11 cellular contexts compared by ENCODE assay signal in the genomic region with DNA sequence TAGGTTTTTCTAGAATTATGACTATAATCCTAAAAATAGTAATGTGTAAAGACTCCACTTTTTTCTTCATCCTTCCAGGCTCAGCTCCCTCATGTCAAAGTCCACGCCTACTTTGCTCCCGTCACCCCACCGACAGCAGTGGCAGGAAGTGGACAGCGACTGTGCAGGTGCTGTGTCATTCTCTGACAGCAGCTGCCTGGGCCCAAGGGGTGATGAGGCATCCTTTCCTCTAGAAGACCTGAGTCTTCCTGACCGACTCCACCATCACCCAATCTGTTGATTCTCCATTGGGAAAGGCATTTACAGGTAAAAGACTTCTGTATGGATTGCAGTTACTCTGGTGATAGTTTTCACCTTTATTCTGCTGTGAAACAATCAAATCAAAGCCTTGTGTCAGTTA. TPM values are rescaled to one million over a fixed set of nuclear protein-coding genes. Genes with fewer than 3 reads are reported as not detected.
DNase-seq lines count a peak whose midpoint lies in the region; ATAC-seq and TF ChIP-seq lines count a peak whose summit lies in the region.
"Had no signal": no experiment of that assay in that cellular context is flagged by ENCODE, and none has a peak within 500 bp of the region (broad histone marks: within the 10 kb centered on the region; RNA-seq: fewer than 3 reads in every experiment).

No MANE protein-coding gene starts in this region.

- CTCF ChIA-PET in CD4-positive, alpha-beta T cell (lab: Charles Lee) = interaction anchor here (1.5 kb wide), 1 partner anchor 12 kb away, joined by 6 read pairs; no protein-coding TSS in a partner anchor
- CTCF ChIA-PET in OCI-LY7 (lab: Charles Lee; ENCODE audit: unreplicated experiment) (interaction anchor here (0.5 kb wide), 1 partner anchor 12 kb away, joined by 3 read pairs; no protein-coding TSS in a partner anchor), WTC11 (lab: Charles Lee) (interaction anchor here (1.2 to 1.7 kb wide), 4 partner anchors 13 to 402 kb away, joined by 4 to 6 read pairs (median 6); no protein-coding TSS in a partner anchor)

- peak in 4 of 10 experiments; percentile 2 to 38 (median 10) for DNase-seq in CD4-positive, alpha-beta T cell
- DNase-seq in OCI-LY7 (ENCODE audit: low spot score) (peak; percentile 14), inferior parietal cortex (ENCODE audit: extremely low spot score) (no peak), NCI-H446 (lab: John Stamatoyannopoulos, UW) (no peak), anterior cingulate cortex (lab: John Stamatoyannopoulos, UW) (no peak), WTC11 (ENCODE audit: low spot score) (no peak)
- DNase-seq in activated T-cell treated with anti-CD3 and anti-CD28 coated beads, Interleukin-2, amount 50 U/mL, for 48 hours = peak; percentile 57 to 65
- DNase-seq in natural killer cell treated with Interleukin-12 subunit alpha and Interleukin-12 subunit beta and Interleukin-15 and Interleukin-18, amount 100 ng/mL, for 72 hours (ENCODE audit: low spot score) = peak; percentile 77
- DNase-seq: NCI-H1930 had no signal

- H3K9me2 ChIP-seq in OCI-LY7 (ENCODE audit: insufficient read depth, low read length) = no peaks in the 10 kb centered on the region

- intact Hi-C loops in CD4-positive, alpha-beta T cell (cut with DNase I, micrococcal nuclease) = no loop called here
- intact Hi-C loops in OCI-LY7 (cut with micrococcal nuclease; ENCODE audit: unreplicated experiment) = no loop called here

- H3K27me3 ChIP-seq in CD4-positive, alpha-beta T cell (ENCODE audit: control insufficient read depth, insufficient read depth, low read length) = no peaks in the 10 kb centered on the region

- H3K4me2 ChIP-seq in OCI-LY7 (ENCODE audit: low read length) = no peak overlapping the region

- no peaks in the 10 kb centered on the region for H3K9me3 ChIP-seq in CD4-positive, alpha-beta T cell (ENCODE audit: control insufficient read depth, low read length)
- no peaks in the 10 kb centered on the region for H3K9me3 ChIP-seq in OCI-LY7 (ENCODE audit: low read length)

- no TSS peak for BruUV-seq in OCI-LY7 (replicated peaks; lab: Mats Ljungman, UMichigan)

- no peak overlapping the region for H2AFZ ChIP-seq in OCI-LY7 (ENCODE audit: low read length)

- H3K27me3 Mint-ChIP-seq in CD4-positive, alpha-beta T cell = no peaks in the 10 kb centered on the region
- no peaks in the 10 kb centered on the region for H3K27me3 Mint-ChIP-seq in natural killer cell treated with Interleukin-12 subunit alpha and Interleukin-12 subunit beta and Interleukin-15 and Interleukin-18, amount 100 ng/mL, for 72 hours
- no peaks in the 10 kb centered on the region for H3K27me3 Mint-ChIP-seq in WTC11 (ENCODE audit: low read depth)
- H3K27me3 Mint-ChIP-seq: dendritic cell treated with granulocyte-macrophage colony-stimulating factor and Interleukin-4, amounts not matched to agents 40 ng/mL and 50 ng/mL, for 4 days had no signal

- POLR2A ChIA-PET in CD4-positive, alpha-beta T cell (lab: Charles Lee) = interaction anchor here (1.6 kb wide), 1 partner anchor 12 kb away, joined by 4 read pairs; no protein-coding TSS in a partner anchor
- POLR2A ChIA-PET in OCI-LY7 (lab: Charles Lee) = interaction anchor here (0.7 to 1.0 kb wide), 2 partner anchors 11 to 156 kb away, joined by 3 read pairs; no protein-coding TSS in a partner anchor
- POLR2A ChIA-PET in WTC11 (lab: Charles Lee) = no interaction called here

- H3K4me1 ChIP-seq in OCI-LY7 (ENCODE audit: insufficient read depth, low read length, poor library complexity, severe bottlenecking) = no peaks in the 10 kb centered on the region

- H3K36me3 Mint-ChIP-seq in CD4-positive, alpha-beta T cell (ENCODE audit: low read depth) = peaks cover 46% of the 10 kb centered on the region
- H3K36me3 Mint-ChIP-seq in natural killer cell treated with Interleukin-12 subunit alpha and Interleukin-12 subunit beta and Interleukin-15 and Interleukin-18, amount 100 ng/mL, for 72 hours = peaks cover 19% of the 10 kb centered on the region
- H3K36me3 Mint-ChIP-seq in WTC11 = peaks cover 20% of the 10 kb centered on the region

- no peak overlapping the region for H3K27ac ChIP-seq in CD4-positive, alpha-beta T cell (ENCODE audit: low read depth, low read length)
- no peak overlapping the region for H3K27ac ChIP-seq in OCI-LY7 (ENCODE audit: low read depth, low read length, poor library complexity, severe bottlenecking)

- H3K79me2 ChIP-seq in OCI-LY7 (ENCODE audit: insufficient read depth, low read depth, low read length) = no peaks in the 10 kb centered on the region

- no peak overlapping the region for H3K4me3 ChIP-seq in OCI-LY7 (ENCODE audit: low read depth, low read length, poor library complexity, severe bottlenecking)

- peaks cover 48% of the 10 kb centered on the region for H3K36me3 ChIP-seq in OCI-LY7 (ENCODE audit: insufficient read depth, low read length)

- no peaks in the 10 kb centered on the region for H3K9me3 Mint-ChIP-seq in CD4-positive, alpha-beta T cell
- no peaks in the 10 kb centered on the region for H3K9me3 Mint-ChIP-seq in natural killer cell treated with Interleukin-12 subunit alpha and Interleukin-12 subunit beta and Interleukin-15 and Interleukin-18, amount 100 ng/mL, for 72 hours
- no peaks in the 10 kb centered on the region for H3K9me3 Mint-ChIP-seq in WTC11
- H3K9me3 Mint-ChIP-seq: dendritic cell treated with granulocyte-macrophage colony-stimulating factor and Interleukin-4, amounts not matched to agents 40 ng/mL and 50 ng/mL, for 4 days had no signal

- peak; percentile 54 for ATAC-seq in CD4-positive, alpha-beta T cell (ENCODE audit: poor library complexity)
- ATAC-seq in natural killer cell treated with Interleukin-12 subunit alpha and Interleukin-12 subunit beta and Interleukin-15 and Interleukin-18, amount 100 ng/mL, for 72 hours = peak; percentile 80 to 93
- ATAC-seq in WTC11 = no peak
- ATAC-seq: Right ventricle myocardium inferior had no signal

- no peak overlapping the region for H3K4me3 Mint-ChIP-seq in CD4-positive, alpha-beta T cell
- H3K4me3 Mint-ChIP-seq in natural killer cell treated with Interleukin-12 subunit alpha and Interleukin-12 subunit beta and Interleukin-15 and Interleukin-18, amount 100 ng/mL, for 72 hours = peak overlapping the region; percentile 6
- H3K4me3 Mint-ChIP-seq in WTC11 = no peak overlapping the region
- H3K4me3 Mint-ChIP-seq: dendritic cell treated with granulocyte-macrophage colony-stimulating factor and Interleukin-4, amounts not matched to agents 40 ng/mL and 50 ng/mL, for 4 days had no signal

- peaks cover 19% of the 10 kb centered on the region for H3K4me1 Mint-ChIP-seq in CD4-positive, alpha-beta T cell (ENCODE audit: low read depth)
- peaks cover 14 to 20% of the 10 kb centered on the region in 2 donors for H3K4me1 Mint-ChIP-seq in natural killer cell treated with Interleukin-12 subunit alpha and Interleukin-12 subunit beta and Interleukin-15 and Interleukin-18, amount 100 ng/mL, for 72 hours (ENCODE audit: low read depth in 2 of 2)
- H3K4me1 Mint-ChIP-seq in WTC11 = no peaks in the 10 kb centered on the region

- no peak for TF ChIP-seq CTCF in CD4-positive, alpha-beta T cell (IDR thresholded peaks at IDR 0.05)
- TF ChIP-seq CTCF in OCI-LY7 (conservative IDR thresholded peaks at IDR 0.05; ENCODE audit: low read length) = no peak
- no peak for TF ChIP-seq CTCF in WTC11 (IDR thresholded peaks at IDR 0.05)

- no peaks in the 10 kb centered on the region for H4K20me1 ChIP-seq in OCI-LY7 (ENCODE audit: insufficient read depth, low read length)

- peak overlapping the region; percentile 64 for H3K27ac Mint-ChIP-seq in CD4-positive, alpha-beta T cell
- peak overlapping the region; percentile 69 to 72 for H3K27ac Mint-ChIP-seq in natural killer cell treated with Interleukin-12 subunit alpha and Interleukin-12 subunit beta and Interleukin-15 and Interleukin-18, amount 100 ng/mL, for 72 hours
- H3K27ac Mint-ChIP-seq in WTC11 = no peak overlapping the region
- H3K27ac Mint-ChIP-seq: dendritic cell treated with granulocyte-macrophage colony-stimulating factor and Interleukin-4, amounts not matched to agents 40 ng/mL and 50 ng/mL, for 4 days had no signal

TF ChIP-seq in WTC11, 78 proteins besides CTCF, POLR2A, EP300 and RAD21 (continues in another document):
- no peak for TF ChIP-seq FOXJ3 (CRISPR knock-in tag; IDR thresholded peaks at IDR 0.05; ENCODE audit: borderline replicate concordance)
- no peak for TF ChIP-seq ELF4 (CRISPR knock-in tag; IDR thresholded peaks at IDR 0.05; ENCODE audit: low read depth)
- TF ChIP-seq, protein P1, sequence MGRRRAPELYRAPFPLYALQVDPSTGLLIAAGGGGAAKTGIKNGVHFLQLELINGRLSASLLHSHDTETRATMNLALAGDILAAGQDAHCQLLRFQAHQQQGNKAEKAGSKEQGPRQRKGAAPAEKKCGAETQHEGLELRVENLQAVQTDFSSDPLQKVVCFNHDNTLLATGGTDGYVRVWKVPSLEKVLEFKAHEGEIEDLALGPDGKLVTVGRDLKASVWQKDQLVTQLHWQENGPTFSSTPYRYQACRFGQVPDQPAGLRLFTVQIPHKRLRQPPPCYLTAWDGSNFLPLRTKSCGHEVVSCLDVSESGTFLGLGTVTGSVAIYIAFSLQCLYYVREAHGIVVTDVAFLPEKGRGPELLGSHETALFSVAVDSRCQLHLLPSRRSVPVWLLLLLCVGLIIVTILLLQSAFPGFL (CRISPR knock-in tag; IDR thresholded peaks at IDR 0.05; ENCODE audit: borderline replicate concordance) = no peak
- no peak for TF ChIP-seq JUN (CRISPR knock-in tag; IDR thresholded peaks at IDR 0.05)
- no peak for TF ChIP-seq PRRX2 (CRISPR knock-in tag; IDR thresholded peaks at IDR 0.05)

RNA-seq across cellular contexts. Expression of gene UBP1, which starts 54.8 kb away (rescaled TPM):
- 10 to 100 TPM; 59.5 to 61.6 TPM for total RNA-seq in CD4-positive, alpha-beta T cell
- 53.2 and 73.0 TPM in 2 replicates for total RNA-seq in OCI-LY7 (2014; rRNA removed; shearing (Covaris generic))
- total RNA-seq in OCI-LY7 (2022) (83.8 and 94.0 TPM in 2 replicates), WTC11 (2021) (68.5 to 72.6 TPM (median 69.6 TPM) in 3 replicates)
- total RNA-seq in natural killer cell treated with Interleukin-12 subunit alpha and Interleukin-12 subunit beta and Interleukin-15 and Interleukin-18, amount 100 ng/mL, for 72 hours = 100 to 1,000 TPM in 1 of 2 donors, 10 to 100 TPM in 1; 88.8 to 131 TPM

Comparison
In these comparisons a context has a peak if more than half of its experiments do, and no peak if none do; other contexts are left out.
1. DNase-seq: peak in OCI-LY7 (single experiment), activated T-cell treated with anti-CD3 and anti-CD28 coated beads, Interleukin-2, amount 50 U/mL, for 48 hours (2 of 2) and natural killer cell treated with Interleukin-12 subunit alpha and Interleukin-12 subunit beta and Interleukin-15 and Interleukin-18, amount 100 ng/mL, for 72 hours (single experiment); none in inferior parietal cortex (single experiment), NCI-H446 (0 of 2), anterior cingulate cortex (0 of 58) and WTC11 (single experiment).